24 cellular contexts compared by ENCODE assay signal in genomic region chr4:158450741-158451140, GRCh38.
"Had no signal": no experiment of that assay in that cellular context is flagged by ENCODE, and none has a peak within 500 bp of the region (broad histone marks: within the 10 kb centered on the region; RNA-seq: fewer than 3 reads in every experiment).

No MANE protein-coding gene starts in this region.

- H3K4me3 ChIP-seq: esophagus muscularis mucosa, left lung, lung, pancreas, psoas muscle, right atrium auricular region, tibial artery had no signal

- FAIRE-seq: astrocyte, pancreas, urothelium cell line had no signal

- ATAC-seq: activated CD4-positive, alpha-beta T cell treated with anti-CD3 and anti-CD28 coated beads for 36 hours; activated T-cell treated with anti-CD3 and anti-CD28 coated beads, Interleukin-2, amount 50 U/mL, for 4 hours; left lung; pancreas; psoas muscle; stimulated activated naive CD8-positive, alpha-beta T cell treated with anti-CD3 and anti-CD28 coated beads, Interleukin-15, Interleukin-2, amounts not matched to agents 100 U/mL and 50 U/mL, for 24 hours; WTC11 had no signal

- H3K27ac ChIP-seq: esophagus muscularis mucosa, left lung, neutrophil, pancreas, psoas muscle, right atrium auricular region, tibial artery had no signal

- H3K27me3 ChIP-seq: esophagus muscularis mucosa, left lung, neutrophil, pancreas, right atrium auricular region, tibial artery had no signal

- H3K9me3 ChIP-seq: esophagus muscularis mucosa, neutrophil, pancreas, psoas muscle, right atrium auricular region, tibial artery had no signal

- H3K36me3 ChIP-seq: esophagus muscularis mucosa, left lung, neutrophil, pancreas, right atrium auricular region, tibial artery had no signal

- DNase-seq: activated CD4-positive, alpha-beta T cell treated with anti-CD3 and anti-CD28 coated beads for 36 hours; activated CD4-positive, alpha-beta T cell treated with anti-CD3 and anti-CD28 coated beads, Interleukin-2, amount 50 U/mL, for 48 hours; activated CD8-positive, alpha-beta memory T cell treated with anti-CD3 and anti-CD28 coated beads, Interleukin-2, amount 50 U/mL, for 48 hours; activated naive CD4-positive, alpha-beta T cell; activated T-cell treated with anti-CD3 and anti-CD28 coated beads, Interleukin-2, amount 50 U/mL, for 4 hours; central memory CD4-positive, alpha-beta T cell; effector memory CD4-positive, alpha-beta T cell; foreskin melanocyte; kidney glomerular epithelial cell; left lung; pancreas; psoas muscle; stimulated activated CD4-positive, alpha-beta T cell treated with anti-CD3 and anti-CD28 coated beads, Interleukin-4, amount 100 ng/mL, for 24 hours; stimulated activated naive CD8-positive, alpha-beta T cell treated with anti-CD3 and anti-CD28 coated beads, Interleukin-15, Interleukin-2, amounts not matched to agents 100 U/mL and 50 U/mL, for 24 hours; substantia nigra; T1000; tibial artery had no signal

- H3K4me1 ChIP-seq: esophagus muscularis mucosa, left lung, pancreas, psoas muscle, right atrium auricular region had no signal
